Comparison of ENCODE assay signal across 13 cellular contexts in genomic region chr5:10229306-10230048, GRCh38. TPM values are rescaled to one million over a fixed set of nuclear protein-coding genes. Genes with fewer than 3 reads are reported as not detected.
DNase-seq lines count a peak whose midpoint lies in the region; ATAC-seq, FAIRE-seq and TF ChIP-seq lines count a peak whose summit lies in the region.
"Had no signal": no experiment of that assay in that cellular context is flagged by ENCODE, and none has a peak within 500 bp of the region (broad histone marks: within the 10 kb centered on the region; RNA-seq: fewer than 3 reads in every experiment).

No MANE protein-coding gene starts in this region.

- no peak overlapping the region for H2AFZ ChIP-seq in K562 (ENCODE audit: low read depth, low read length)
- H2AFZ ChIP-seq in mesenchymal stem cell (ENCODE audit: low read depth, low read length): no peak overlapping the region

- BruUV-seq in K562 (replicated peaks; lab: Mats Ljungman, UMichigan): no TSS peak

- no peak for TF ChIP-seq POLR2A in K562 (conservative IDR thresholded peaks at IDR 0.05)

- POLR2A ChIA-PET in K562 (lab: Yijun Ruan, JAX): interaction anchor here (1.2 kb wide), 1 partner anchor 128 kb away, joined by 3 read pairs; no protein-coding TSS in a partner anchor

- H3K14ac ChIP-seq in mesenchymal stem cell (ENCODE audit: low read length in 2 of 2): no peak overlapping the region

- H2BK15ac ChIP-seq in mesenchymal stem cell (ENCODE audit: low read depth, poor library complexity, severe bottlenecking): no peak overlapping the region

- TF ChIP-seq RAD21 in K562 (CRISPR knock-in tag; conservative IDR thresholded peaks at IDR 0.05 in 1 of 2, IDR thresholded peaks at IDR 0.05 in 1 of 2): peak in 1 of 2 experiments; percentile 6; a peak in 1 of 4 replicates

- H3K23ac ChIP-seq in mesenchymal stem cell (ENCODE audit: low read length in 2 of 2): no peak overlapping the region

- no peak overlapping the region for H2BK5ac ChIP-seq in mesenchymal stem cell (ENCODE audit: low read depth, low read length, poor library complexity, severe bottlenecking)

- peaks cover 6 to 17% of the 10 kb centered on the region in 2 donors for H3K9me3 Mint-ChIP-seq in activated naive CD4-positive, alpha-beta T cell treated with anti-CD3 and anti-CD28 coated beads, Interleukin-2, amount 50 U/mL, for 72 hours

- no peaks in the 10 kb centered on the region for H3K9me1 ChIP-seq in K562 (ENCODE audit: control insufficient read depth, insufficient read depth, low read length)

- H3K4me2 ChIP-seq in K562 (ENCODE audit: insufficient read depth, low read length) (no peak overlapping the region), mesenchymal stem cell (ENCODE audit: low read length, poor library complexity, severe bottlenecking) (no peak overlapping the region)

- 0 out of 2 replicates have a peak, but pooled peaks cover 3% of the 10 kb centered on the region for H4K20me1 ChIP-seq in K562 (replicated peaks; ENCODE audit: control insufficient read depth, insufficient read depth, low read length)

- WGBS in K562 (ENCODE audit: insufficient coverage, low coverage, missing lambda C conversion rate): 76% methylated on average over 11 of the region's 11 CpGs
- 88% methylated on average over 11 of the region's 11 CpGs for WGBS in mesenchymal stem cell

- H3K27me3 ChIP-seq in K562 (ENCODE audit: control insufficient read depth in 2 of 2, insufficient read depth in 2 of 2, low read length in 2 of 2) (no peaks in the 10 kb centered on the region), mesenchymal stem cell (ENCODE audit: control insufficient read depth in 1 of 2, insufficient read depth in 1 of 2, low read length in 2 of 2) (no peaks in the 10 kb centered on the region), left lung (no peaks in the 10 kb centered on the region)

- H3K36me3 ChIP-seq in K562 (ENCODE audit: control insufficient read depth, insufficient read depth, low read length) (peaks cover 29% of the 10 kb centered on the region), mesenchymal stem cell (ENCODE audit: control insufficient read depth in 1 of 2, insufficient read depth in 2 of 2, low read depth in 1 of 2, low read length in 2 of 2) (peaks cover 0 to 8% of the 10 kb centered on the region in 2 experiments), left lung (peaks cover 0 to 45% of the 10 kb centered on the region in 2 donors)

- TF ChIP-seq CTCF in AG09319 (IDR thresholded peaks at IDR 0.05; ENCODE audit: low read depth, low read length): peak; percentile 23
- peak in 1 of 3 experiments; percentile 23; a peak in 1 of 6 replicates for TF ChIP-seq CTCF in K562 (IDR thresholded peaks at IDR 0.05 in 2 of 3, conservative IDR thresholded peaks at IDR 0.05 in 1 of 3; ENCODE audit: insufficient read depth in 2 of 3, low read depth in 1 of 3, low read length in 3 of 3)
- no peak for TF ChIP-seq CTCF in left lung (IDR thresholded peaks at IDR 0.05)

- peak overlapping the region; percentile 4 for H4K8ac ChIP-seq in mesenchymal stem cell (ENCODE audit: low read length)

- no peak overlapping the region for H2BK120ac ChIP-seq in mesenchymal stem cell (ENCODE audit: low read depth, low read length)

- no peak overlapping the region for H3K18ac ChIP-seq in mesenchymal stem cell (ENCODE audit: low read depth in 1 of 2, low read length in 2 of 2)

- no peak overlapping the region for H2AK5ac ChIP-seq in mesenchymal stem cell (ENCODE audit: low read length, severe bottlenecking)

- no peak overlapping the region for H4K91ac ChIP-seq in mesenchymal stem cell (ENCODE audit: low read length)

- CTCF ChIA-PET in K562 (lab: Yijun Ruan, JAX; ENCODE audit: low intra/inter-chr PET ratio): no interaction called here

- peak; percentile 49; the same call in 1 of the 3 replicates for ATAC-seq in K562
- ATAC-seq in activated naive CD4-positive, alpha-beta T cell treated with anti-CD3 and anti-CD28 coated beads, Interleukin-2, amount 50 U/mL, for 72 hours: no peak
- no peak for ATAC-seq in HG03039 (IDR thresholded peaks at IDR 0.05; ENCODE audit: unreplicated experiment)
- no peak for ATAC-seq in left lung
- ATAC-seq: activated T-cell treated with anti-CD3 and anti-CD28 coated beads, Interleukin-2, amount 50 U/mL, for 72 hours had no signal

- intact Hi-C loops in K562 (cut with micrococcal nuclease) (no loop called here), left lung (cut with DNase I) (no loop called here)

- peaks cover 13% of the 10 kb centered on the region for H3K79me1 ChIP-seq in mesenchymal stem cell (replicated peaks; ENCODE audit: low read length, poor library complexity, severe bottlenecking)

- H3K9ac ChIP-seq in K562 (ENCODE audit: insufficient read depth in 1 of 2, low read depth in 2 of 2, low read length in 2 of 2) (no peak overlapping the region), mesenchymal stem cell (ENCODE audit: low read length) (peak overlapping the region; percentile 50)

- H3K27ac ChIP-seq in K562 (ENCODE audit: extremely low read depth, low read depth, low read length) (no peak overlapping the region), mesenchymal stem cell (ENCODE audit: low read length, poor library complexity, severe bottlenecking) (peak overlapping the region; percentile 66), left lung (no peak overlapping the region)

- H3K9me3 ChIP-seq in K562 (replicated peaks; ENCODE audit: control insufficient read depth, insufficient read depth, low read depth, low read length): no peaks in the 10 kb centered on the region
- no peaks in the 10 kb centered on the region for H3K9me3 ChIP-seq in mesenchymal stem cell (ENCODE audit: control insufficient read depth, low read length)
- peaks cover 0 to 5% of the 10 kb centered on the region in 2 donors for H3K9me3 ChIP-seq in left lung

- no peak for FAIRE-seq in K562 (lab: Jason Lieb, UNC)
- FAIRE-seq: frontal cortex, GM18507 had no signal

- H3K4ac ChIP-seq in mesenchymal stem cell (ENCODE audit: low read depth in 1 of 2, low read length in 2 of 2): no peak overlapping the region

- in situ Hi-C loops in K562 (cut with MboI): no loop called here

- peaks cover 0 to 2% of the 10 kb centered on the region in 2 experiments; a peak in 1 of 5 replicates for H3K4me1 ChIP-seq in K562 (replicated peaks in 1 of 2; ENCODE audit: control insufficient read depth in 2 of 2, insufficient read depth in 2 of 2, low read length in 2 of 2)
- peaks cover 15% of the 10 kb centered on the region for H3K4me1 ChIP-seq in mesenchymal stem cell (ENCODE audit: control insufficient read depth, insufficient read depth, low read depth, low read length)
- no peaks in the 10 kb centered on the region for H3K4me1 ChIP-seq in left lung

- DNase-seq in AG09319 (ENCODE audit: extremely low read depth, low read depth): no peak
- DNase-seq in HS-5 (ENCODE audit: low read depth): peak; percentile 80
- peak in 1 of 4 experiments; percentile 18 for DNase-seq in K562 (ENCODE audit: extremely low read depth in 1 of 4, low spot score in 3 of 4)
- peak; percentile 16 for DNase-seq in mesenchymal stem cell
- DNase-seq in effector CD4-positive, alpha-beta T cell: no peak
- DNase-seq in activated naive CD4-positive, alpha-beta T cell treated with anti-CD3 and anti-CD28 coated beads, Interleukin-2, amount 50 U/mL, for 72 hours (ENCODE audit: low spot score in 2 of 2): no peak
- no peak for DNase-seq in left lung
- DNase-seq: activated CD4-positive, CD25-positive, alpha-beta regulatory T cell; activated T-cell treated with anti-CD3 and anti-CD28 coated beads, Interleukin-2, amount 50 U/mL, for 72 hours; NCI-H2171 treated with DMSO at 0.1 percent for 48 hours had no signal

- no peak overlapping the region for H2BK12ac ChIP-seq in mesenchymal stem cell (ENCODE audit: low read length in 2 of 2)

- no peak for TF ChIP-seq EP300 in K562 (IDR thresholded peaks at IDR 0.05; ENCODE audit: low read length)

- H3K4me3 ChIP-seq in K562 (no peak overlapping the region), mesenchymal stem cell (ENCODE audit: insufficient read depth in 1 of 2, low read depth in 1 of 2, low read length in 2 of 2) (no peak overlapping the region), left lung (no peak overlapping the region)

- H3K79me2 ChIP-seq in K562 (ENCODE audit: control insufficient read depth, insufficient read depth, low read length): no peaks in the 10 kb centered on the region

- H3K36me3 Mint-ChIP-seq in activated naive CD4-positive, alpha-beta T cell treated with anti-CD3 and anti-CD28 coated beads, Interleukin-2, amount 50 U/mL, for 72 hours: peaks cover 27 to 33% of the 10 kb centered on the region in 2 donors

- H3K27ac Mint-ChIP-seq in activated naive CD4-positive, alpha-beta T cell treated with anti-CD3 and anti-CD28 coated beads, Interleukin-2, amount 50 U/mL, for 72 hours: no peak overlapping the region
- H3K27ac Mint-ChIP-seq: activated T-cell treated with anti-CD3 and anti-CD28 coated beads, Interleukin-2, amount 50 U/mL, for 72 hours had no signal

RNA-seq across cellular contexts. Expression of gene ATPSCKMT, which starts 20.2 kb away (rescaled TPM):
- 63.3 and 105 TPM in 2 replicates for total RNA-seq in K562 (2011; cell fraction: chromatin; rRNA removed; ENCODE audit: low replicate concordance)
- total RNA-seq in K562 (2011; cell fraction: nucleolus; rRNA removed): 33.5 and 38.3 TPM in 2 replicates
- total RNA-seq in K562 (2011; cell fraction: nucleoplasm; rRNA removed): 54.5 and 67.1 TPM in 2 replicates
- total RNA-seq in K562 (2014; rRNA removed): 26.2 and 30.2 TPM in 2 replicates
- 44.4 and 46.2 TPM in 2 replicates for total RNA-seq in K562 (2014; rRNA removed; fragmentation: Illumina TruSeq; extraction: Trizol)
- 29.5 and 32.4 TPM in 2 replicates for total RNA-seq in K562 (2015; rRNA removed; fragmentation: Illumina TruSeq; extraction: Trizol)
- 29.1 and 32.2 TPM in 2 replicates for total RNA-seq in K562 (2021)
- polyA plus RNA-seq in K562 (2011; rRNA removed): 32.1 and 46.8 TPM in 2 replicates
- 11.9 and 39.5 TPM in 2 replicates for polyA plus RNA-seq in K562 (2011; cell fraction: cytosol; rRNA removed)
- 38.0 and 40.7 TPM in 2 replicates for polyA plus RNA-seq in K562 (2011; cell fraction: nucleus; rRNA removed)
- 22.4 and 28.9 TPM in 2 replicates for polyA plus RNA-seq in K562 (2012)
- 36.9 and 41.1 TPM in 2 replicates for polyA plus RNA-seq in K562 (2014; fragmentation: Illumina TruSeq; extraction: Trizol)
- polyA plus RNA-seq in K562 (2014; fragmentation: Nextera tagmentation; extraction: Ambion mirVana): 10 to 100 TPM; 36.6 to 40.7 TPM
- polyA plus RNA-seq in K562 (2014; rRNA removed): 28.3 and 38.4 TPM in 2 replicates
- polyA minus RNA-seq in K562 (2011; rRNA and poly(A)+ RNA removed): 48.5 and 54.2 TPM in 2 replicates
- polyA minus RNA-seq in K562 (2011; cell fraction: cytosol; rRNA and poly(A)+ RNA removed): 10.5 and 16.6 TPM in 2 replicates
- polyA minus RNA-seq in K562 (2011; cell fraction: nucleus; rRNA and poly(A)+ RNA removed): 20.2 and 38.1 TPM in 2 replicates
- polyA plus RNA-seq in mesenchymal stem cell (2013, experiment 1 of 2): 14.0 TPM
- 14.3 TPM for polyA plus RNA-seq in mesenchymal stem cell (2013, experiment 2 of 2)
- 10 to 100 TPM; 16.9 to 20.9 TPM for total RNA-seq in activated naive CD4-positive, alpha-beta T cell treated with anti-CD3 and anti-CD28 coated beads, Interleukin-2, amount 50 U/mL, for 72 hours
- total RNA-seq in left lung: 10 to 100 TPM; 16.5 to 21.3 TPM

RNA-seq across cellular contexts. Expression of gene CCT5, which starts 20.6 kb away (rescaled TPM):
- 239 and 473 TPM in 2 replicates for total RNA-seq in K562 (2011; cell fraction: chromatin; rRNA removed; ENCODE audit: low replicate concordance)
- 160 and 181 TPM in 2 replicates for total RNA-seq in K562 (2011; cell fraction: nucleolus; rRNA removed)
- 271 and 310 TPM in 2 replicates for total RNA-seq in K562 (2011; cell fraction: nucleoplasm; rRNA removed)
- total RNA-seq in K562 (2014; rRNA removed): 1,056 and 1,105 TPM in 2 replicates
- total RNA-seq in K562 (2014; rRNA removed; fragmentation: Illumina TruSeq; extraction: Trizol): 1,310 and 1,339 TPM in 2 replicates
- 1,290 and 1,307 TPM in 2 replicates for total RNA-seq in K562 (2015; rRNA removed; fragmentation: Illumina TruSeq; extraction: Trizol)
- 782 and 792 TPM in 2 replicates for total RNA-seq in K562 (2021)
- 773 and 1,153 TPM in 2 replicates for polyA plus RNA-seq in K562 (2011; rRNA removed)
- polyA plus RNA-seq in K562 (2011; cell fraction: cytosol; rRNA removed): 486 and 691 TPM in 2 replicates
- polyA plus RNA-seq in K562 (2011; cell fraction: nucleus; rRNA removed): 304 and 417 TPM in 2 replicates
- 564 and 1,172 TPM in 2 replicates for polyA plus RNA-seq in K562 (2012)
- polyA plus RNA-seq in K562 (2014; fragmentation: Illumina TruSeq; extraction: Trizol): 1,097 and 1,170 TPM in 2 replicates
- polyA plus RNA-seq in K562 (2014; fragmentation: Nextera tagmentation; extraction: Ambion mirVana): 1,000 to 10,000 TPM in 1 of 2 experiments, 100 to 1,000 TPM in 1; 926 to 1,606 TPM
- polyA plus RNA-seq in K562 (2014; rRNA removed): 798 and 941 TPM in 2 replicates
- 2,049 and 2,472 TPM in 2 replicates for polyA minus RNA-seq in K562 (2011; rRNA and poly(A)+ RNA removed)
- polyA minus RNA-seq in K562 (2011; cell fraction: cytosol; rRNA and poly(A)+ RNA removed): 548 and 692 TPM in 2 replicates
- polyA minus RNA-seq in K562 (2011; cell fraction: nucleus; rRNA and poly(A)+ RNA removed): 155 and 246 TPM in 2 replicates
- polyA plus RNA-seq in mesenchymal stem cell (2013, experiment 1 of 2): 121 TPM
- 123 TPM for polyA plus RNA-seq in mesenchymal stem cell (2013, experiment 2 of 2)
- total RNA-seq in activated naive CD4-positive, alpha-beta T cell treated with anti-CD3 and anti-CD28 coated beads, Interleukin-2, amount 50 U/mL, for 72 hours: 100 to 1,000 TPM; 347 to 353 TPM
- total RNA-seq in left lung: 100 to 1,000 TPM; 127 to 219 TPM

Comparison
In these comparisons a context has a peak if more than half of its experiments do, and no peak if none do; other contexts are left out.
1. DNase-seq: peak in HS-5 (single experiment) and mesenchymal stem cell (single experiment); none in AG09319 (single experiment), effector CD4-positive, alpha-beta T cell (single experiment), activated naive CD4-positive, alpha-beta T cell treated with anti-CD3 and anti-CD28 coated beads, Interleukin-2, amount 50 U/mL, for 72 hours (0 of 2) and left lung (0 of 2).